ENCODE assay signal across 1 cellular context in genomic region chr15:66425837-66426236, GRCh38.
TF ChIP-seq lines count a peak whose summit lies in the region.

No MANE protein-coding gene starts in this region.

TF ChIP-seq in GM12878, 131 proteins besides CTCF, POLR2A, EP300 and RAD21:
- TF ChIP-seq MLLT1 (IDR thresholded peaks at IDR 0.05) (peak; percentile 27; the same call in 1 of the 2 replicates), SPI1 (IDR thresholded peaks at IDR 0.05; ENCODE audit: borderline replicate concordance, insufficient read depth, low read depth, low read length) (no peak)
